30 cellular contexts compared by ENCODE assay signal in genomic region chr17:2856727-2857126, GRCh38.
DNase-seq lines count a peak whose midpoint lies in the region; ATAC-seq, FAIRE-seq and TF ChIP-seq lines count a peak whose summit lies in the region.
"Had no signal": no experiment of that assay in that cellular context is flagged by ENCODE, and none has a peak within 500 bp of the region (broad histone marks: within the 10 kb centered on the region; RNA-seq: fewer than 3 reads in every experiment).

No MANE protein-coding gene starts in this region.

- H2AK5ac ChIP-seq in mesendoderm (ENCODE audit: low read length) = no peak overlapping the region

- H3K36me3 ChIP-seq in OCI-LY3 (replicated peaks; ENCODE audit: low read depth, low read length) (no peaks in the 10 kb centered on the region), mesendoderm (ENCODE audit: control insufficient read depth, insufficient read depth, low read length) (no peaks in the 10 kb centered on the region), stomach (no peaks in the 10 kb centered on the region)
- H3K36me3 ChIP-seq: colonic mucosa, prostate gland, sigmoid colon, transverse colon had no signal

- H3K9me3 ChIP-seq in OCI-LY3 (ENCODE audit: insufficient read depth, low read length) (no peaks in the 10 kb centered on the region), stomach (no peaks in the 10 kb centered on the region)
- H3K9me3 ChIP-seq: colonic mucosa, prostate gland, sigmoid colon, transverse colon had no signal

- intact Hi-C loops in stomach (cut with DNase I; ENCODE audit: low total_unique reads) = no loop called here

- H4K20me1 ChIP-seq in OCI-LY3 (ENCODE audit: insufficient read depth, low read length) = no peaks in the 10 kb centered on the region

- H3K4ac ChIP-seq in mesendoderm (ENCODE audit: low read depth, low read length) = no peak overlapping the region

- H3K4me1 ChIP-seq in OCI-LY3 (ENCODE audit: low read length) (peaks cover 49% of the 10 kb centered on the region), mesendoderm (ENCODE audit: control insufficient read depth, low read depth, low read length) (peaks cover 4% of the 10 kb centered on the region), stomach (peaks cover 25 to 50% (median 27%) of the 10 kb centered on the region in 4 donors)
- H3K4me1 ChIP-seq: prostate gland had no signal

- no peak overlapping the region for H3K56ac ChIP-seq in mesendoderm (ENCODE audit: low read length)

- ATAC-seq in HG03460 (IDR thresholded peaks at IDR 0.05; ENCODE audit: unreplicated experiment) (no peak), HG03108 (IDR thresholded peaks at IDR 0.05; ENCODE audit: unreplicated experiment) (no peak)
- ATAC-seq: activated naive CD8-positive, alpha-beta T cell treated with anti-CD3 and anti-CD28 coated beads, Interleukin-2, amount 50 U/mL, for 24 hours; left lobe of liver; Right ventricle myocardium inferior had no signal

- no peak overlapping the region for H3K18ac ChIP-seq in mesendoderm (ENCODE audit: low read length)

- TF ChIP-seq EP300 in stomach (IDR thresholded peaks at IDR 0.05) = no peak

- no peak overlapping the region for H2BK120ac ChIP-seq in mesendoderm (ENCODE audit: low read depth, low read length)

- H2AFZ ChIP-seq in OCI-LY3 (ENCODE audit: low read depth, low read length) = no peak overlapping the region
- H2AFZ ChIP-seq: GM23248 had no signal

- DNase-seq in NCI-H1417 (lab: John Stamatoyannopoulos, UW) (peak; percentile 5 to 57 (median 14)), NCI-H1417 treated with DMSO at 0.1 percent for 48 hours (lab: John Stamatoyannopoulos, UW) (no peak), mesendoderm (no peak), stomach (no peak), urothelium cell line (ENCODE audit: low spot score) (no peak)
- DNase-seq: 8988T; activated CD4-positive, alpha-beta memory T cell treated with anti-CD3 and anti-CD28 coated beads for 36 hours; activated CD4-positive, alpha-beta T cell treated with anti-CD3 and anti-CD28 coated beads for 1 hour; activated CD8-positive, alpha-beta memory T cell treated with anti-CD3 and anti-CD28 coated beads, Interleukin-2, amount 50 U/mL, for 4 hours; activated naive CD4-positive, alpha-beta T cell; activated naive CD8-positive, alpha-beta T cell treated with anti-CD3 and anti-CD28 coated beads, Interleukin-2, amount 50 U/mL, for 24 hours; colonic mucosa; effector CD4-positive, alpha-beta T cell; GM23248; HFFc6; KG1; NCI-H2107; NCI-H446 treated with DMSO at 0.1 percent for 48 hours; NK-92 treated with Interleukin-12 subunit alpha and Interleukin-12 subunit beta, amount 100 ng/mL, for 24 hours; nucleus accumbens; sigmoid colon; stimulated activated CD4-positive, alpha-beta T cell treated with anti-CD3 and anti-CD28 coated beads, Interleukin-4, amount 100 ng/mL, for 1 hour; transverse colon had no signal

- H3K4me2 ChIP-seq in OCI-LY3 (ENCODE audit: low read length) = peak overlapping the region; percentile 22; the same call in 1 of the 2 replicates
- no peak overlapping the region for H3K4me2 ChIP-seq in mesendoderm (ENCODE audit: low read length)

- WGBS in mesendoderm (ENCODE audit: extremely low coverage, insufficient coverage, low lambda C conversion rate) = no CpG with 5 or more reads among the region's 5 CpGs
- WGBS in stomach, 5 donors = 61 to 74% (median 67%) methylated on average over 5 of the region's 5 CpGs

- no peak overlapping the region for H4K5ac ChIP-seq in mesendoderm (ENCODE audit: low read length)

- no peak overlapping the region for H3K4me3 ChIP-seq in OCI-LY3 (ENCODE audit: low read length)
- no peak overlapping the region for H3K4me3 ChIP-seq in mesendoderm (ENCODE audit: low read length)
- H3K4me3 ChIP-seq in stomach = peak overlapping the region in 1 of 4 donors; percentile 3
- H3K4me3 ChIP-seq: colonic mucosa, GM23248, prostate gland, sigmoid colon, transverse colon had no signal

- H3K79me2 ChIP-seq in OCI-LY3 (ENCODE audit: low read length) (no peaks in the 10 kb centered on the region), mesendoderm (ENCODE audit: control insufficient read depth, insufficient read depth, low read length) (peaks cover 62% of the 10 kb centered on the region)

- H3K27me3 ChIP-seq in OCI-LY3 (ENCODE audit: low read depth, low read length) = peaks cover 3% of the 10 kb centered on the region; the same call in 1 of the 2 replicates
- no peaks in the 10 kb centered on the region for H3K27me3 ChIP-seq in mesendoderm (ENCODE audit: insufficient read depth, low read length, poor library complexity)
- peaks cover 0 to 40% (median 12%) of the 10 kb centered on the region in 3 donors for H3K27me3 ChIP-seq in stomach
- H3K27me3 ChIP-seq: colonic mucosa, sigmoid colon had no signal

- H2BK5ac ChIP-seq in mesendoderm (ENCODE audit: low read length) = no peak overlapping the region

- no peak overlapping the region for H2BK15ac ChIP-seq in mesendoderm (replicated peaks; ENCODE audit: low read depth)

- peak overlapping the region; percentile 59 for H3K23ac ChIP-seq in mesendoderm (ENCODE audit: low read length)

- no peak for FAIRE-seq in urothelium cell line (lab: Jason Lieb, UNC)
- FAIRE-seq: astrocyte had no signal

- H3K9ac ChIP-seq in OCI-LY3 (ENCODE audit: low read length) = 0 out of 2 replicates have a peak overlapping the region, but pooled peaks have one; percentile 6
- H3K9ac ChIP-seq in mesendoderm (ENCODE audit: low read length) = no peak overlapping the region
- H3K9ac ChIP-seq: GM23248 had no signal

- no peak for TF ChIP-seq POLR2A in stomach (IDR thresholded peaks at IDR 0.05)

- no peak overlapping the region for H4K8ac ChIP-seq in mesendoderm (ENCODE audit: low read depth, low read length)

- H3K27ac ChIP-seq in OCI-LY3 (ENCODE audit: low read length) = no peak overlapping the region; the same call in 1 of the 2 replicates
- no peak overlapping the region for H3K27ac ChIP-seq in mesendoderm (ENCODE audit: low read depth, low read length)
- peak overlapping the region; percentile 14 to 94 (median 76) for H3K27ac ChIP-seq in stomach
- H3K27ac ChIP-seq: colonic mucosa, GM23248, prostate gland, sigmoid colon, transverse colon had no signal

- peaks cover 8% of the 10 kb centered on the region for H3K79me1 ChIP-seq in mesendoderm (ENCODE audit: low read length)

- TF ChIP-seq CTCF in OCI-LY3 (IDR thresholded peaks at IDR 0.05; ENCODE audit: low read depth, low read length) (no peak), stomach (IDR thresholded peaks at IDR 0.05) (no peak)

Comparison
In these comparisons a context has a peak if more than half of its experiments do, and no peak if none do; other contexts are left out.
1. DNase-seq: peak in NCI-H1417 (3 of 3); none in NCI-H1417 treated with DMSO at 0.1 percent for 48 hours (single experiment), mesendoderm (single experiment), stomach (single experiment) and urothelium cell line (single experiment).
2. H3K27ac ChIP-seq: peak in stomach (5 of 5); none in OCI-LY3 (single experiment) and mesendoderm (single experiment).